In the genomic region with DNA sequence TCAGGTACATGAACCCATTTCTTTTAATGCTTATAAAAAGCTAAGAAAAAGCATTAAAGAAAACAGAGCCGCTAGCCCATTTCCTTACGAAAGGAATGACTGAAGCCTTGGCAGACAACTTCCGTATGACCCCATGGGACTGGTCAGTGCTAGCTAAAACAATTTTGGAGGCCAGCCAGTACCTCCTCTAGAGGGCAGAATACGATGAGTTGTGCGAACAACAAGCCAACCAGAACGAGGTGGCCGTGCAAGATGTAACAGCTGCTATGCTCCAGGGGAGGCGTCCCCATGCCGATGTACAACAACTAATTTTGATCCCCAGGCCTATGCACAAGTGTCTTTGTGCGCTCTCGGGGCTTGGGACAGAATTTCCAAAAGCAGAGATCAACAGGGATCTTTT, we compare ENCODE assay signal across 19 cellular contexts. TPM values are rescaled to one million over a fixed set of nuclear protein-coding genes. Genes with fewer than 3 reads are reported as not detected.
DNase-seq lines count a peak whose midpoint lies in the region; ATAC-seq and TF ChIP-seq lines count a peak whose summit lies in the region.
"Had no signal": no experiment of that assay in that cellular context is flagged by ENCODE, and none has a peak within 500 bp of the region (broad histone marks: within the 10 kb centered on the region; RNA-seq: fewer than 3 reads in every experiment).

No MANE protein-coding gene starts in this region.

- H3K27ac ChIP-seq in ascending aorta (peak overlapping the region; percentile 49 to 51), right atrium auricular region (peak overlapping the region in 1 of 2 donors; percentile 16)
- H3K27ac ChIP-seq: spleen had no signal

- DNase-seq in HAP-1 (ENCODE audit: low spot score in 2 of 2) (peak; percentile 57 to 82), ascending aorta (ENCODE audit: low spot score in 2 of 2) (peak in 1 of 2 donors; percentile 91), right atrium auricular region (ENCODE audit: low spot score) (peak; percentile 68), stromal cell of bone marrow (ENCODE audit: low read depth) (peak; percentile 58)
- DNase-seq: activated CD4-positive, alpha-beta T cell treated with anti-CD3 and anti-CD28 coated beads, Interleukin-2, amount 50 U/mL, for 4 hours; activated gamma-delta T cell treated with Interleukin-2 at 50 U/mL for 16 hours; amygdala; DMS153; effector CD4-positive, alpha-beta T cell; GF-D8; H9; KBM-7; RPMI8226; spleen; stimulated activated CD4-positive, alpha-beta T cell treated with anti-CD3 and anti-CD28 coated beads, Interleukin-4, amount 100 ng/mL, for 4 hours had no signal

- TF ChIP-seq CTCF in ascending aorta (IDR thresholded peaks at IDR 0.05), result no peak
- no peak for TF ChIP-seq CTCF in right atrium auricular region (IDR thresholded peaks at IDR 0.05)

- H3K36me3 ChIP-seq in HAP-1 (replicated peaks) (no peaks in the 10 kb centered on the region), ascending aorta (no peaks in the 10 kb centered on the region), right atrium auricular region (no peaks in the 10 kb centered on the region)

- H3K4me3 ChIP-seq in HAP-1 (no peak overlapping the region), ascending aorta (peak overlapping the region in 1 of 2 donors; percentile 12), right atrium auricular region (no peak overlapping the region)
- H3K4me3 ChIP-seq: spleen had no signal

- H3K27me3 ChIP-seq in HAP-1 (ENCODE audit: low read depth) (no peaks in the 10 kb centered on the region), ascending aorta (no peaks in the 10 kb centered on the region), right atrium auricular region (no peaks in the 10 kb centered on the region)
- H3K27me3 ChIP-seq: spleen had no signal

- H3K4me1 ChIP-seq in HAP-1, result peaks cover 46% of the 10 kb centered on the region
- peaks cover 0 to 13% of the 10 kb centered on the region in 2 donors for H3K4me1 ChIP-seq in ascending aorta
- H3K4me1 ChIP-seq in right atrium auricular region, result peaks cover 0 to under 1% of the 10 kb centered on the region in 2 donors

- in situ Hi-C loops in HAP-1 (cut with MboI; ENCODE audit: low sequenced_read_pairs), result no loop called here

- no peaks in the 10 kb centered on the region; the same call in 1 of the 2 replicates for H3K9me3 ChIP-seq in HAP-1
- no peaks in the 10 kb centered on the region for H3K9me3 ChIP-seq in ascending aorta
- H3K9me3 ChIP-seq in right atrium auricular region, result peaks cover 0 to 4% of the 10 kb centered on the region in 2 donors

- ATAC-seq in HG03565 (IDR thresholded peaks at IDR 0.05; ENCODE audit: unreplicated experiment), result no peak
- ATAC-seq in activated CD4-positive, CD25-positive, alpha-beta regulatory T cell treated with anti-CD3 and anti-CD28 coated beads, Interleukin-2, amount 50 U/mL, for 24 hours, result no peak
- ATAC-seq in HG02610 (IDR thresholded peaks at IDR 0.05; ENCODE audit: unreplicated experiment), result no peak
- no peak for ATAC-seq in HG03280 (IDR thresholded peaks at IDR 0.05; ENCODE audit: unreplicated experiment)

- intact Hi-C loops in ascending aorta (cut with DNase I), result loop anchor here (5.0 kb wide), 2 partner anchors 46 to 106 kb away; a partner anchor contains a TSS

RNA-seq across cellular contexts. Expression of a gene that starts 16.7 kb away (rescaled TPM):
- total RNA-seq in ascending aorta (47.7 TPM), right atrium auricular region (10 to 100 TPM; 20.5 to 20.8 TPM)

RNA-seq across cellular contexts. Expression of a gene that starts 47.2 kb away (rescaled TPM):
- not detected for total RNA-seq in ascending aorta
- total RNA-seq in right atrium auricular region, result not detected
- total RNA-seq: spleen had no signal
